Comparison of ENCODE assay signal across 8 cellular contexts in genomic region chr1:1272341-1273151, GRCh38. TPM values are rescaled to one million over a fixed set of nuclear protein-coding genes. Genes with fewer than 3 reads are reported as not detected.
DNase-seq lines count a peak whose midpoint lies in the region; ATAC-seq lines count a peak whose summit lies in the region.

No MANE protein-coding gene starts in this region.

- peak overlapping the region; percentile 86 for H3K4me3 Mint-ChIP-seq in natural killer cell treated with Interleukin-12 subunit alpha and Interleukin-12 subunit beta and Interleukin-15 and Interleukin-18, amount 100 ng/mL, for 72 hours

- no peaks in the 10 kb centered on the region for H3K9me3 Mint-ChIP-seq in natural killer cell treated with Interleukin-12 subunit alpha and Interleukin-12 subunit beta and Interleukin-15 and Interleukin-18, amount 100 ng/mL, for 72 hours

- DNase-seq in NCI-H510A (lab: John Stamatoyannopoulos, UW) (peak; percentile 96), dermis blood vessel endothelial cell (peak; percentile 64), NCI-H1694 (lab: John Stamatoyannopoulos, UW) (no peak), SKM-1 (lab: John Stamatoyannopoulos, UW; ENCODE audit: unreplicated experiment) (no peak), KBM-7 (no peak), GM03348 (ENCODE audit: low spot score) (no peak)
- DNase-seq in natural killer cell treated with Interleukin-12 subunit alpha and Interleukin-12 subunit beta and Interleukin-15 and Interleukin-18, amount 100 ng/mL, for 72 hours (ENCODE audit: low spot score) = no peak

- peak; percentile 5 for ATAC-seq in GM18907 (IDR thresholded peaks at IDR 0.05; ENCODE audit: unreplicated experiment)
- no peak for ATAC-seq in natural killer cell treated with Interleukin-12 subunit alpha and Interleukin-12 subunit beta and Interleukin-15 and Interleukin-18, amount 100 ng/mL, for 72 hours

- H3K27ac Mint-ChIP-seq in natural killer cell treated with Interleukin-12 subunit alpha and Interleukin-12 subunit beta and Interleukin-15 and Interleukin-18, amount 100 ng/mL, for 72 hours = peak overlapping the region; percentile 26 to 61

- H3K27me3 Mint-ChIP-seq in natural killer cell treated with Interleukin-12 subunit alpha and Interleukin-12 subunit beta and Interleukin-15 and Interleukin-18, amount 100 ng/mL, for 72 hours = no peaks in the 10 kb centered on the region

- H3K36me3 Mint-ChIP-seq in natural killer cell treated with Interleukin-12 subunit alpha and Interleukin-12 subunit beta and Interleukin-15 and Interleukin-18, amount 100 ng/mL, for 72 hours = no peaks in the 10 kb centered on the region

- in situ Hi-C loops in KBM-7 (cut with MboI; ENCODE audit: low pct_unique_long_range_greater_than_20kb, low sequenced_read_pairs) = no loop called here

- H3K4me1 Mint-ChIP-seq in natural killer cell treated with Interleukin-12 subunit alpha and Interleukin-12 subunit beta and Interleukin-15 and Interleukin-18, amount 100 ng/mL, for 72 hours (ENCODE audit: low read depth in 2 of 2) = peaks cover 28 to 31% of the 10 kb centered on the region in 2 donors

RNA-seq across cellular contexts. Expression of gene UBE2J2, which starts 1.1 kb away (rescaled TPM):
- 57.3 and 62.1 TPM in 2 replicates for total RNA-seq in dermis blood vessel endothelial cell
- total RNA-seq in natural killer cell treated with Interleukin-12 subunit alpha and Interleukin-12 subunit beta and Interleukin-15 and Interleukin-18, amount 100 ng/mL, for 72 hours = 100 to 1,000 TPM in 1 of 2 donors, 10 to 100 TPM in 1; 70.6 to 119 TPM

RNA-seq across cellular contexts. Expression of gene SCNN1D, which starts 7.7 kb away (rescaled TPM):
- total RNA-seq in dermis blood vessel endothelial cell = 0.14 and 1.0 TPM in 2 replicates
- 1 to 10 TPM; 1.5 to 3.2 TPM for total RNA-seq in natural killer cell treated with Interleukin-12 subunit alpha and Interleukin-12 subunit beta and Interleukin-15 and Interleukin-18, amount 100 ng/mL, for 72 hours

RNA-seq across cellular contexts. Expression of gene C1QTNF12, which starts 26.0 kb away (rescaled TPM):
- total RNA-seq in dermis blood vessel endothelial cell = 0.17 and 0.56 TPM in 2 replicates
- total RNA-seq in natural killer cell treated with Interleukin-12 subunit alpha and Interleukin-12 subunit beta and Interleukin-15 and Interleukin-18, amount 100 ng/mL, for 72 hours = 1 to 10 TPM; 5.2 to 5.6 TPM

RNA-seq across cellular contexts. Expression of gene ACAP3, which starts 35.2 kb away (rescaled TPM):
- total RNA-seq in dermis blood vessel endothelial cell = 16.8 and 30.6 TPM in 2 replicates
- total RNA-seq in natural killer cell treated with Interleukin-12 subunit alpha and Interleukin-12 subunit beta and Interleukin-15 and Interleukin-18, amount 100 ng/mL, for 72 hours = 10 to 100 TPM; 32.5 to 60.5 TPM

RNA-seq across cellular contexts. Expression of gene PUSL1, which starts 35.9 kb away (rescaled TPM):
- total RNA-seq in dermis blood vessel endothelial cell = 11.1 and 13.7 TPM in 2 replicates
- total RNA-seq in natural killer cell treated with Interleukin-12 subunit alpha and Interleukin-12 subunit beta and Interleukin-15 and Interleukin-18, amount 100 ng/mL, for 72 hours = 10 to 100 TPM; 19.2 to 39.0 TPM

Comparison
In these comparisons a context has a peak if more than half of its experiments do, and no peak if none do; other contexts are left out.
1. DNase-seq: peak in NCI-H510A (single experiment) and dermis blood vessel endothelial cell (single experiment); none in natural killer cell treated with Interleukin-12 subunit alpha and Interleukin-12 subunit beta and Interleukin-15 and Interleukin-18, amount 100 ng/mL, for 72 hours (single experiment), NCI-H1694 (single experiment), SKM-1 (single experiment), KBM-7 (single experiment) and GM03348 (single experiment).